16 cellular contexts compared by ENCODE assay signal in genomic region chr1:206668874-206669410, GRCh38.
DNase-seq lines count a peak whose midpoint lies in the region; ATAC-seq and TF ChIP-seq lines count a peak whose summit lies in the region.
"Had no signal": no experiment of that assay in that cellular context is flagged by ENCODE, and none has a peak within 500 bp of the region (broad histone marks: within the 10 kb centered on the region; RNA-seq: fewer than 3 reads in every experiment).

No MANE protein-coding gene starts in this region.

- no peaks in the 10 kb centered on the region for H3F3A ChIP-seq in Loucy (ENCODE audit: low read depth)

- DNase-seq in NCI-H2171 (lab: John Stamatoyannopoulos, UW): no peak
- DNase-seq in activated CD4-positive, alpha-beta T cell treated with anti-CD3 and anti-CD28 coated beads for 48 hours: no peak
- DNase-seq: C1 segment of cervical spinal cord; Calu3; CD4-positive, alpha-beta memory T cell; COR-L47; DMS53; DMS79 treated with DMSO at 0.1 percent for 48 hours; GF-D8; GM23248; H7; HCEC 1CT had no signal

- H3K9ac ChIP-seq in BLaER1 (no peak overlapping the region), Loucy (ENCODE audit: low read depth, low read length, poor library complexity, severe bottlenecking) (no peak overlapping the region)
- H3K9ac ChIP-seq: GM23248 had no signal

- H3K27ac ChIP-seq in BLaER1 (peak overlapping the region; percentile 98), HEK293 (ENCODE audit: extremely low read depth, low read depth, low read length) (no peak overlapping the region)
- H3K27ac ChIP-seq: GM23248 had no signal

- H3K4me3 ChIP-seq in BLaER1 (no peak overlapping the region), HEK293 (ENCODE audit: low read depth, low read length) (no peak overlapping the region), Loucy (ENCODE audit: low read length, poor library complexity, severe bottlenecking) (no peak overlapping the region)
- H3K4me3 ChIP-seq: GM23248 had no signal

- H3K9me3 ChIP-seq in BLaER1 (no peaks in the 10 kb centered on the region), HEK293 (ENCODE audit: control insufficient read depth, insufficient read depth, low read depth, low read length) (no peaks in the 10 kb centered on the region), Loucy (ENCODE audit: insufficient read depth, low read depth, low read length) (no peaks in the 10 kb centered on the region)

- H3K4me2 ChIP-seq in BLaER1 (peak overlapping the region; percentile 95), Loucy (ENCODE audit: low read depth, low read length, poor library complexity, severe bottlenecking) (peak overlapping the region; percentile 1)

- peak overlapping the region; percentile 68; the same call in 1 of the 2 replicates for H2AFZ ChIP-seq in Loucy (ENCODE audit: low read length)
- H2AFZ ChIP-seq: GM23248 had no signal

- no peaks in the 10 kb centered on the region for H3K36me3 ChIP-seq in BLaER1
- H3K36me3 ChIP-seq in HEK293 (ENCODE audit: control insufficient read depth in 2 of 2, insufficient read depth in 1 of 2, low read length in 2 of 2): no peaks in the 10 kb centered on the region
- H3K36me3 ChIP-seq in Loucy (ENCODE audit: insufficient read depth, low read length): no peaks in the 10 kb centered on the region

- no peaks in the 10 kb centered on the region for H3K9me2 ChIP-seq in Loucy (replicated peaks; ENCODE audit: low read depth, low read length)

- H3K79me2 ChIP-seq in Loucy (ENCODE audit: insufficient read depth, low read length): no peaks in the 10 kb centered on the region

- CTCF ChIA-PET in HEK293 (lab: Yijun Ruan, JAX): interaction anchor here (0.6 to 25.1 kb wide), 5 partner anchors 10 to 165 kb away, joined by 3 to 380 read pairs (median 4); partner anchors contain the start of gene DYRK3

- no peaks in the 10 kb centered on the region for H3K27me3 ChIP-seq in BLaER1
- no peaks in the 10 kb centered on the region for H3K27me3 ChIP-seq in Loucy (ENCODE audit: insufficient read depth, low read length, poor library complexity, severe bottlenecking)

- H4K20me1 ChIP-seq in BLaER1: no peaks in the 10 kb centered on the region
- H4K20me1 ChIP-seq in Loucy (ENCODE audit: insufficient read depth, low read length, poor library complexity, severe bottlenecking): no peaks in the 10 kb centered on the region

- POLR2A ChIA-PET in HEK293 (lab: Yijun Ruan, JAX): no interaction called here

- peaks cover 98% of the 10 kb centered on the region for H3K4me1 ChIP-seq in BLaER1
- H3K4me1 ChIP-seq in HEK293 (ENCODE audit: control insufficient read depth, insufficient read depth, low read length): no peaks in the 10 kb centered on the region
- peaks cover 30% of the 10 kb centered on the region for H3K4me1 ChIP-seq in Loucy (ENCODE audit: insufficient read depth, low read length, poor library complexity, severe bottlenecking)

- ATAC-seq in GM18868 (IDR thresholded peaks at IDR 0.05; ENCODE audit: unreplicated experiment): no peak

- TF ChIP-seq CTCF in HEK293 (tag by site-specific recombination; IDR thresholded peaks at IDR 0.05) (no peak), Loucy (conservative IDR thresholded peaks at IDR 0.05; ENCODE audit: low read length) (no peak)

TF ChIP-seq in HEK293, 187 proteins besides CTCF, POLR2A, EP300 and RAD21 (continues in another document):
- TF ChIP-seq ZNF416 (tag by site-specific recombination; IDR thresholded peaks at IDR 0.05) (no peak), ZNF121 (tag by site-specific recombination; IDR thresholded peaks at IDR 0.05) (peak; percentile 42; the same call in 1 of the 2 replicates), RBAK (tag by site-specific recombination; IDR thresholded peaks at IDR 0.05) (0 out of 2 replicates have a peak, but pooled peaks have one; percentile 39), ZNF624 (tag by site-specific recombination; IDR thresholded peaks at IDR 0.05) (no peak), ZNF221 (tag by site-specific recombination; IDR thresholded peaks at IDR 0.05; ENCODE audit: borderline replicate concordance) (no peak), ZNF664 (tag by site-specific recombination; IDR thresholded peaks at IDR 0.05) (peak; percentile 59; the same call in 1 of the 2 replicates), ZNF561 (tag by site-specific recombination; IDR thresholded peaks at IDR 0.05; ENCODE audit: borderline replicate concordance) (no peak), ZBTB11 (tag by site-specific recombination; conservative IDR thresholded peaks at IDR 0.05; ENCODE audit: low read depth) (peak; percentile 62), ZNF280C (tag by site-specific recombination; IDR thresholded peaks at IDR 0.05) (no peak), SP2 (tag by site-specific recombination; IDR thresholded peaks at IDR 0.05) (no peak), ZNF610 (tag by site-specific recombination; IDR thresholded peaks at IDR 0.05; ENCODE audit: borderline replicate concordance) (no peak), ZNF521 (tag by site-specific recombination; IDR thresholded peaks at IDR 0.05) (no peak), ZNF394 (tag by site-specific recombination; IDR thresholded peaks at IDR 0.05; ENCODE audit: borderline replicate concordance) (peak; percentile 90), ZNF391 (tag by site-specific recombination; IDR thresholded peaks at IDR 0.05; ENCODE audit: borderline replicate concordance, low read depth) (no peak), ZXDB (tag by site-specific recombination; IDR thresholded peaks at IDR 0.05) (0 out of 2 replicates have a peak, but pooled peaks have one; percentile 31), ZBTB1 (tag by site-specific recombination; IDR thresholded peaks at IDR 0.05) (no peak), ZNF426 (tag by site-specific recombination; IDR thresholded peaks at IDR 0.05) (peak; percentile 75)
